In genomic region chr17:82228278-82228841, GRCh38 we compare ENCODE assay signal across 8 cellular contexts. TPM values are rescaled to one million over a fixed set of nuclear protein-coding genes. Genes with fewer than 3 reads are reported as not detected.
DNase-seq lines count a peak whose midpoint lies in the region; ATAC-seq and TF ChIP-seq lines count a peak whose summit lies in the region.

No MANE protein-coding gene starts in this region.

- H3K9ac ChIP-seq in fibroblast of lung (ENCODE audit: insufficient read depth, low read length) (peak overlapping the region; percentile 36), parathyroid adenoma (peak overlapping the region; percentile 41)

- H3K4me1 ChIP-seq in fibroblast of lung (ENCODE audit: control insufficient read depth, extremely low read depth, insufficient read depth, low read length) = peaks cover 14% of the 10 kb centered on the region
- peaks cover 6% of the 10 kb centered on the region for H3K4me1 ChIP-seq in parathyroid adenoma

- H3K27me3 ChIP-seq in HL-60 (ENCODE audit: insufficient read depth, poor library complexity, severe bottlenecking) (no peaks in the 10 kb centered on the region), fibroblast of lung (ENCODE audit: control insufficient read depth, insufficient read depth, low read length) (no peaks in the 10 kb centered on the region), parathyroid adenoma (ENCODE audit: control insufficient read depth, insufficient read depth, low read length) (no peaks in the 10 kb centered on the region)

- H3K4me2 ChIP-seq in fibroblast of lung (ENCODE audit: extremely low read depth, insufficient read depth, low read length) (no peak overlapping the region), parathyroid adenoma (ENCODE audit: low read length) (peak overlapping the region; percentile 17)

- H3K36me3 ChIP-seq in fibroblast of lung (ENCODE audit: control insufficient read depth, insufficient read depth, low read length) = peaks cover 6% of the 10 kb centered on the region
- no peaks in the 10 kb centered on the region for H3K36me3 ChIP-seq in parathyroid adenoma (ENCODE audit: control insufficient read depth, insufficient read depth, low read length)

- H4K20me1 ChIP-seq in fibroblast of lung (ENCODE audit: control insufficient read depth, extremely low read depth, insufficient read depth, low read length) = no peaks in the 10 kb centered on the region

- H3K9me3 ChIP-seq in fibroblast of lung (ENCODE audit: control insufficient read depth, insufficient read depth, low read depth, low read length) (no peaks in the 10 kb centered on the region), parathyroid adenoma (ENCODE audit: control insufficient read depth, low read length) (no peaks in the 10 kb centered on the region)

- H3K27ac ChIP-seq in HL-60 (replicated peaks) = peak overlapping the region; percentile 98
- H3K27ac ChIP-seq in fibroblast of lung (ENCODE audit: insufficient read depth, low read length) = peak overlapping the region; percentile 54
- H3K27ac ChIP-seq in parathyroid adenoma = peak overlapping the region; percentile 68

- DNase-seq in HL-60 (ENCODE audit: low read depth in 1 of 2, low spot score in 1 of 2) (peak; percentile 87 to 94), activated T-cell treated with anti-CD3 and anti-CD28 coated beads for 24 hours (ENCODE audit: low read depth) (peak; percentile 26), fibroblast of lung (ENCODE audit: low read depth in 2 of 2) (peak in 1 of 2 donors; percentile 33), NCI-H2029 treated with DMSO at 0.1 percent for 48 hours (lab: John Stamatoyannopoulos, UW) (no peak), inferior parietal cortex (ENCODE audit: extremely low spot score) (no peak)

- H3K4me3 ChIP-seq in HL-60 (replicated peaks; ENCODE audit: insufficient read depth, low read length) (peak overlapping the region; percentile 67), fibroblast of lung (replicated peaks in 1 of 4; ENCODE audit: control extremely low read depth in 1 of 4, insufficient read depth in 1 of 4, low read depth in 3 of 4, low read length in 4 of 4) (peak overlapping the region; percentile 16 to 73 (median 35)), parathyroid adenoma (ENCODE audit: low read depth, low read length) (no peak overlapping the region)

- TF ChIP-seq CTCF in HL-60 (IDR thresholded peaks at IDR 0.05; ENCODE audit: insufficient read depth, low read length) = no peak
- TF ChIP-seq CTCF in fibroblast of lung (conservative IDR thresholded peaks at IDR 0.05 in 1 of 2, IDR thresholded peaks at IDR 0.05 in 1 of 2; ENCODE audit: low read depth in 1 of 2, low read length in 2 of 2) = no peak
- no peak for TF ChIP-seq CTCF in parathyroid adenoma (IDR thresholded peaks at IDR 0.05)

- TF ChIP-seq POLR2A in GM18951 (IDR thresholded peaks at IDR 0.05; ENCODE audit: extremely low read depth, insufficient read depth, insufficient read length) = peak; percentile 33

- peaks cover 39% of the 10 kb centered on the region for H3K79me2 ChIP-seq in fibroblast of lung (ENCODE audit: control insufficient read depth, insufficient read depth, low read length)
- no peaks in the 10 kb centered on the region for H3K79me2 ChIP-seq in parathyroid adenoma

- no peak for ATAC-seq in HG03457 (IDR thresholded peaks at IDR 0.05; ENCODE audit: unreplicated experiment)

- H2AFZ ChIP-seq in fibroblast of lung (ENCODE audit: low read length) = no peak overlapping the region
- H2AFZ ChIP-seq in parathyroid adenoma = peak overlapping the region; percentile 81

- in situ Hi-C loops in GM18951 (cut with MboI; ENCODE audit: low sequenced_read_pairs, unreplicated experiment) = no loop called here

RNA-seq across cellular contexts. Expression of gene SLC16A3, which starts 0.5 kb away (rescaled TPM):
- total RNA-seq in fibroblast of lung = 99.4 and 107 TPM in 2 replicates
- 36.0 and 71.0 TPM in 2 replicates for polyA plus RNA-seq in fibroblast of lung
- 114 and 177 TPM in 2 replicates for polyA plus RNA-seq in fibroblast of lung (2012)
- polyA minus RNA-seq in fibroblast of lung (ENCODE audit: low replicate concordance) = 65.0 and 109 TPM in 2 replicates

RNA-seq across cellular contexts. Expression of gene CCDC57, which starts 15.7 kb away (rescaled TPM):
- total RNA-seq in fibroblast of lung = 8.2 and 10.1 TPM in 2 replicates
- polyA plus RNA-seq in fibroblast of lung = 4.3 and 7.1 TPM in 2 replicates
- polyA plus RNA-seq in fibroblast of lung (2012) = 4.4 and 7.8 TPM in 2 replicates
- polyA minus RNA-seq in fibroblast of lung (ENCODE audit: low replicate concordance) = 2.6 and 4.7 TPM in 2 replicates

RNA-seq across cellular contexts. Expression of gene CSNK1D, which starts 45.1 kb away (rescaled TPM):
- total RNA-seq in fibroblast of lung = 41.3 and 64.9 TPM in 2 replicates
- 112 and 139 TPM in 2 replicates for polyA plus RNA-seq in fibroblast of lung
- polyA plus RNA-seq in fibroblast of lung (2012) = 97.6 and 104 TPM in 2 replicates
- polyA minus RNA-seq in fibroblast of lung (ENCODE audit: low replicate concordance) = 201 and 240 TPM in 2 replicates

Comparison
In these comparisons a context has a peak if more than half of its experiments do, and no peak if none do; other contexts are left out.
1. DNase-seq: peak in HL-60 (2 of 2) and activated T-cell treated with anti-CD3 and anti-CD28 coated beads for 24 hours (single experiment); none in NCI-H2029 treated with DMSO at 0.1 percent for 48 hours (single experiment) and inferior parietal cortex (single experiment).
2. Peak in every context shown above with its lines, with median percentiles within 50 percentile points of each other: H3K27ac ChIP-seq.